In genomic region chr13:110644892-110645521, GRCh38 we compare ENCODE assay signal across 8 cellular contexts. TPM values are rescaled to one million over a fixed set of nuclear protein-coding genes. Genes with fewer than 3 reads are reported as not detected.
DNase-seq lines count a peak whose midpoint lies in the region; ATAC-seq and TF ChIP-seq lines count a peak whose summit lies in the region.

No MANE protein-coding gene starts in this region.

- H3K9me3 ChIP-seq in MG63: no peaks in the 10 kb centered on the region

- no peak overlapping the region for H3K27ac ChIP-seq in substantia nigra (ENCODE audit: low read depth, low read length, poor library complexity, severe bottlenecking)

- DNase-seq in GM12865 (ENCODE audit: low read depth) (peak; percentile 84), MG63 (peak; percentile 29), epidermal melanocyte (ENCODE audit: insufficient read length, low spot score) (peak; percentile 62), midbrain (lab: John Stamatoyannopoulos, UW) (peak; percentile 54), substantia nigra (lab: John Stamatoyannopoulos, UW) (peak in 45 of 49 donors; percentile 14 to 87 (median 59)), ACHN (no peak)
- peak; percentile 10 to 43 for DNase-seq in activated CD4-positive, alpha-beta T cell treated with anti-CD3 and anti-CD28 coated beads for 4 hours

- in situ Hi-C loops in ACHN (cut with HindIII; ENCODE audit: low pct_ligation_motif_present, low pct_unique_long_range_greater_than_20kb, low sequenced_read_pairs): no loop called here

- TF ChIP-seq CTCF in GM12865 (IDR thresholded peaks at IDR 0.05; ENCODE audit: insufficient read depth, low read depth, low read length, missing control alignments): peak; percentile 58

- H3K4me3 ChIP-seq in GM12865 (ENCODE audit: low read depth, low read length) (no peak overlapping the region), MG63 (no peak overlapping the region)

- H3K27me3 ChIP-seq in MG63: no peaks in the 10 kb centered on the region

- peak; percentile 76 for ATAC-seq in GM21576 (IDR thresholded peaks at IDR 0.05; ENCODE audit: unreplicated experiment)

- H3K36me3 ChIP-seq in MG63: peaks cover 50% of the 10 kb centered on the region

RNA-seq across cellular contexts. Expression of gene NAXD, which starts 29.7 kb away (rescaled TPM):
- 11.7 and 12.3 TPM in 2 replicates for total RNA-seq in MG63 (2014; rRNA removed; shearing (Covaris generic); ENCODE audit: low replicate concordance)
